In genomic region chr6:52505726-52506501, GRCh38 we compare ENCODE assay signal across 13 cellular contexts.
DNase-seq lines count a peak whose midpoint lies in the region; ATAC-seq and TF ChIP-seq lines count a peak whose summit lies in the region.
"Had no signal": no experiment of that assay in that cellular context is flagged by ENCODE, and none has a peak within 500 bp of the region (broad histone marks: within the 10 kb centered on the region; RNA-seq: fewer than 3 reads in every experiment).

No MANE protein-coding gene starts in this region.

- no peak overlapping the region for H3K4me3 ChIP-seq in GM06990 (replicated peaks; ENCODE audit: low read depth, low read length)
- H3K4me3 ChIP-seq in ascending aorta, result no peak overlapping the region
- no peak overlapping the region for H3K4me3 ChIP-seq in rectal smooth muscle tissue (ENCODE audit: low read length)
- H3K4me3 ChIP-seq: thyroid gland had no signal

- peaks cover 88% of the 10 kb centered on the region for H3K36me3 Mint-ChIP-seq in HFFc6 (ENCODE audit: low read depth)

- H3K9me3 Mint-ChIP-seq in HFFc6, result peaks cover 4% of the 10 kb centered on the region; the same call in 1 of the 2 replicates

- H3K4me1 ChIP-seq in ascending aorta, result peaks cover 23 to 39% of the 10 kb centered on the region in 2 donors
- H3K4me1 ChIP-seq in rectal smooth muscle tissue (ENCODE audit: control insufficient read depth, insufficient read depth, low read length), result peaks cover 21% of the 10 kb centered on the region
- H3K4me1 ChIP-seq: Caco-2 had no signal

- H3K27me3 ChIP-seq in GM06990 (replicated peaks; ENCODE audit: control insufficient read depth, insufficient read depth, low read length) (no peaks in the 10 kb centered on the region), ascending aorta (no peaks in the 10 kb centered on the region), rectal smooth muscle tissue (ENCODE audit: control insufficient read depth, insufficient read depth, low read length) (no peaks in the 10 kb centered on the region)
- H3K27me3 ChIP-seq: thyroid gland had no signal

- intact Hi-C loops in ascending aorta (cut with DNase I), result loop anchor here (2.0 to 10.0 kb wide), 5 partner anchors 17 to 839 kb away; partner anchors contain the start of genes ELOVL5 and GSTA4

- H3K4me1 Mint-ChIP-seq in HFFc6 (ENCODE audit: low read depth), result peaks cover 86% of the 10 kb centered on the region

- peak overlapping the region; percentile 51 for H3K27ac Mint-ChIP-seq in HFFc6

- no peak overlapping the region for H3K9ac ChIP-seq in rectal smooth muscle tissue (ENCODE audit: low read length)

- peak; percentile 25 for TF ChIP-seq CTCF in GM06990 (IDR thresholded peaks at IDR 0.05; ENCODE audit: insufficient read depth, low read length, poor library complexity, severe bottlenecking)
- TF ChIP-seq CTCF in HFFc6 (IDR thresholded peaks at IDR 0.05), result peak; percentile 50
- no peak for TF ChIP-seq CTCF in ascending aorta (IDR thresholded peaks at IDR 0.05)

- ATAC-seq in GM19463 (IDR thresholded peaks at IDR 0.05; ENCODE audit: unreplicated experiment), result no peak

- H3K36me3 ChIP-seq in GM06990 (ENCODE audit: control insufficient read depth, insufficient read depth, low read length) (peaks cover 48% of the 10 kb centered on the region), ascending aorta (peaks cover 10 to 37% of the 10 kb centered on the region in 2 donors), rectal smooth muscle tissue (ENCODE audit: control insufficient read depth, insufficient read depth, low read length) (peaks cover 26% of the 10 kb centered on the region)

- no peaks in the 10 kb centered on the region for H3K9me3 ChIP-seq in ascending aorta
- H3K9me3 ChIP-seq: Caco-2, thyroid gland had no signal

- peak overlapping the region; percentile 72 to 82 for H3K27ac ChIP-seq in ascending aorta
- peak overlapping the region; percentile 42 for H3K27ac ChIP-seq in rectal smooth muscle tissue (ENCODE audit: low read depth, low read length)

- no peak overlapping the region; the same call in 1 of the 2 replicates for H3K4me3 Mint-ChIP-seq in HFFc6

- DNase-seq in GM06990 (ENCODE audit: extremely low read depth, insufficient read length) (no peak), HFFc6 (no peak), ascending aorta (ENCODE audit: low spot score in 2 of 2) (no peak), SHP77 treated with DMSO at 0.1 percent for 48 hours (lab: John Stamatoyannopoulos, UW) (no peak), occipital lobe (lab: John Stamatoyannopoulos, UW) (no peak)
- DNase-seq: activated CD4-positive, alpha-beta T cell treated with anti-CD3 and anti-CD28 coated beads, Interleukin-2, amount 50 U/mL, for 48 hours; activated naive CD4-positive, alpha-beta T cell; Caco-2; caudate nucleus; T-helper 1 cell; thyroid gland had no signal

- H3K27me3 Mint-ChIP-seq in HFFc6 (ENCODE audit: insufficient read depth), result peaks cover 36% of the 10 kb centered on the region

Comparison
In these comparisons a context has a peak if more than half of its experiments do, and no peak if none do; other contexts are left out.
1. CTCF ChIP-seq: peak in GM06990 (single experiment) and HFFc6 (single experiment); none in ascending aorta (0 of 3).